Comparison of ENCODE assay signal across 29 cellular contexts in genomic region chr17:74358696-74359095, GRCh38. TPM values are rescaled to one million over a fixed set of nuclear protein-coding genes. Genes with fewer than 3 reads are reported as not detected.
"Had no signal": no experiment of that assay in that cellular context is flagged by ENCODE, and none has a peak within 500 bp of the region (broad histone marks: within the 10 kb centered on the region; RNA-seq: fewer than 3 reads in every experiment).

No MANE protein-coding gene starts in this region.

- H3K9me3 ChIP-seq: colonic mucosa, esophagus muscularis mucosa, pancreas, psoas muscle, right atrium auricular region, stomach, suprapubic skin, transverse colon, uterus had no signal

- H3K4me3 ChIP-seq: colonic mucosa, dorsolateral prefrontal cortex, esophagus muscularis mucosa, pancreas, psoas muscle, right atrium auricular region, skin epidermis, stomach, suprapubic skin, transverse colon, uterus had no signal

- H3K36me3 Mint-ChIP-seq: activated CD4-positive, alpha-beta memory T cell treated with anti-CD3 and anti-CD28 coated beads for 36 hours; activated naive CD4-positive, alpha-beta T cell treated with anti-CD3 and anti-CD28 coated beads, Interleukin-2, amount 10 ng/mL, durations not matched to agents 7 days and 5 days; stimulated activated effector memory CD8-positive, alpha-beta T cell treated with anti-CD3 and anti-CD28 coated beads, Interleukin-12 subunit alpha, Interleukin-12 subunit beta, amount 100 ng/mL, for 72 hours had no signal

- ATAC-seq: activated T-cell treated with anti-CD3 and anti-CD28 coated beads, Interleukin-2, amount 50 U/mL, for 72 hours; left ventricle myocardium superior; pancreas; psoas muscle; stimulated activated effector memory CD8-positive, alpha-beta T cell treated with anti-CD3 and anti-CD28 coated beads, Interleukin-12 subunit alpha, Interleukin-12 subunit beta, amount 100 ng/mL, for 72 hours had no signal

- H3K4me3 Mint-ChIP-seq: activated CD4-positive, alpha-beta memory T cell treated with anti-CD3 and anti-CD28 coated beads for 36 hours; activated naive CD4-positive, alpha-beta T cell treated with anti-CD3 and anti-CD28 coated beads, Interleukin-2, amount 10 ng/mL, durations not matched to agents 7 days and 5 days; activated T-cell treated with anti-CD3 and anti-CD28 coated beads, Interleukin-2, amount 50 U/mL, for 72 hours had no signal

- H3K4me1 ChIP-seq: psoas muscle had no signal

- H3K9me3 Mint-ChIP-seq: activated CD4-positive, alpha-beta memory T cell treated with anti-CD3 and anti-CD28 coated beads for 36 hours; activated naive CD4-positive, alpha-beta T cell treated with anti-CD3 and anti-CD28 coated beads, Interleukin-2, amount 10 ng/mL, durations not matched to agents 7 days and 5 days; activated T-cell treated with anti-CD3 and anti-CD28 coated beads, Interleukin-2, amount 50 U/mL, for 72 hours; nephron; stimulated activated effector memory CD8-positive, alpha-beta T cell treated with anti-CD3 and anti-CD28 coated beads, Interleukin-12 subunit alpha, Interleukin-12 subunit beta, amount 100 ng/mL, for 72 hours had no signal

- H3K27ac ChIP-seq: colonic mucosa, dorsolateral prefrontal cortex, esophagus muscularis mucosa, pancreas, psoas muscle, right atrium auricular region, skin epidermis, stomach, suprapubic skin, transverse colon, uterus had no signal

- DNase-seq: activated CD4-positive, alpha-beta memory T cell treated with anti-CD3 and anti-CD28 coated beads for 36 hours; activated CD4-positive, alpha-beta T cell treated with anti-CD3 and anti-CD28 coated beads for 4 hours; activated CD4-positive, CD25-positive, alpha-beta regulatory T cell; activated effector memory CD4-positive, alpha-beta T cell treated with Interleukin-2 at 50 U/mL for 16 hours; activated naive CD4-positive, alpha-beta T cell treated with anti-CD3 and anti-CD28 coated beads, Interleukin-2, amount 10 ng/mL, durations not matched to agents 7 days and 5 days; activated T-cell treated with anti-CD3 and anti-CD28 coated beads, Interleukin-2, amount 50 U/mL, for 72 hours; colonic mucosa; dorsolateral prefrontal cortex; hippocampal formation; left ventricle myocardium superior; mammary epithelial cell; midbrain; pancreas; psoas muscle; stimulated activated CD4-positive, alpha-beta T cell treated with anti-CD3 and anti-CD28 coated beads, Interleukin-1b, Interleukin-23, amount 100 ng/mL, for 48 hours; stomach; T1000; transverse colon; uterus had no signal

- H3K27ac Mint-ChIP-seq: activated CD4-positive, alpha-beta memory T cell treated with anti-CD3 and anti-CD28 coated beads for 36 hours; activated naive CD4-positive, alpha-beta T cell treated with anti-CD3 and anti-CD28 coated beads, Interleukin-2, amount 10 ng/mL, durations not matched to agents 7 days and 5 days; activated T-cell treated with anti-CD3 and anti-CD28 coated beads, Interleukin-2, amount 50 U/mL, for 72 hours; nephron; stimulated activated effector memory CD8-positive, alpha-beta T cell treated with anti-CD3 and anti-CD28 coated beads, Interleukin-12 subunit alpha, Interleukin-12 subunit beta, amount 100 ng/mL, for 72 hours had no signal

RNA-seq across cellular contexts. Expression of gene BTBD17, which starts 3.0 kb away (rescaled TPM):
- total RNA-seq: activated CD4-positive, alpha-beta memory T cell treated with anti-CD3 and anti-CD28 coated beads for 36 hours; activated T-cell treated with anti-CD3 and anti-CD28 coated beads, Interleukin-2, amount 50 U/mL, for 72 hours; astrocyte; bronchial epithelial cell; left ventricle myocardium superior; mammary epithelial cell; psoas muscle; right atrium auricular region; stomach; suprapubic skin; T-helper 1 cell treated with Interleukin-12 subunit alpha and Interleukin-12 subunit beta and Interleukin-4 antibody, amounts not matched to agents 30 ng/mL and 1 ng/mL, for 36 hours; transverse colon had no signal
- polyA plus RNA-seq: mammary epithelial cell, psoas muscle, stomach had no signal

RNA-seq across cellular contexts. Expression of gene GPR142, which starts 8.6 kb away (rescaled TPM):
- total RNA-seq: activated CD4-positive, alpha-beta memory T cell treated with anti-CD3 and anti-CD28 coated beads for 36 hours; activated T-cell treated with anti-CD3 and anti-CD28 coated beads, Interleukin-2, amount 50 U/mL, for 72 hours; astrocyte; bronchial epithelial cell; frontal cortex; mammary epithelial cell; psoas muscle; right atrium auricular region; stomach; suprapubic skin; T-helper 1 cell treated with Interleukin-12 subunit alpha and Interleukin-12 subunit beta and Interleukin-4 antibody, amounts not matched to agents 30 ng/mL and 1 ng/mL, for 36 hours had no signal
- polyA plus RNA-seq: mammary epithelial cell, psoas muscle, stomach had no signal

RNA-seq across cellular contexts. Expression of gene KIF19, which starts 32.7 kb away (rescaled TPM):
- total RNA-seq: astrocyte, bronchial epithelial cell, frontal cortex, mammary epithelial cell had no signal
- polyA plus RNA-seq: mammary epithelial cell had no signal
